In genomic region chr2:104853926-104854506, GRCh38 we compare ENCODE assay signal across 8 cellular contexts. TPM values are rescaled to one million over a fixed set of nuclear protein-coding genes. Genes with fewer than 3 reads are reported as not detected.
DNase-seq lines count a peak whose midpoint lies in the region; ATAC-seq, FAIRE-seq and TF ChIP-seq lines count a peak whose summit lies in the region.

TSS of gene POU3F3 (plus strand) at chr2:104854115. CDS start at chr2:104855511, 1,396 bp downstream.

- H3K4me3 ChIP-seq in CD8-positive, alpha-beta memory T cell (ENCODE audit: low read length), result peak within 1 kb of the TSS; percentile 37
- H3K4me3 ChIP-seq in endodermal cell (ENCODE audit: low read length) (peak within 1 kb of the TSS; percentile 77), mucosa of descending colon (no peak within 1 kb of the TSS)

- CTCF ChIA-PET in CD8-positive, alpha-beta memory T cell (lab: Charles Lee), result no interaction called here

- POLR2A ChIA-PET in CD8-positive, alpha-beta memory T cell (lab: Charles Lee), result no interaction called here

- intact Hi-C loops in mucosa of descending colon (cut with DNase I, micrococcal nuclease), result no loop called here

- H3K27me3 Mint-ChIP-seq in CD8-positive, alpha-beta memory T cell, result peaks cover 70 to 76% of the 10 kb centered on the region in 2 donors
- H3K27me3 Mint-ChIP-seq in endodermal cell (ENCODE audit: insufficient read depth), result peaks cover 84% of the 10 kb centered on the region

- H3K4me1 Mint-ChIP-seq in CD8-positive, alpha-beta memory T cell, result peaks cover 43 to 52% (median 43%) of the 10 kb centered on the region in 3 donors
- H3K4me1 Mint-ChIP-seq in endodermal cell, result peaks cover 17% of the 10 kb centered on the region

- no peak within 1 kb of the TSS for H3K27ac ChIP-seq in CD8-positive, alpha-beta memory T cell (ENCODE audit: low read depth, low read length)
- H3K27ac ChIP-seq in endodermal cell (ENCODE audit: low read depth, low read length), result peak within 1 kb of the TSS; percentile 98
- H3K27ac ChIP-seq in temporal lobe (ENCODE audit: low read depth, low read length), result peak within 1 kb of the TSS; percentile 92

- H3K27me3 ChIP-seq in CD8-positive, alpha-beta memory T cell (ENCODE audit: insufficient read depth, low read length, poor library complexity, severe bottlenecking), result peaks cover 54% of the 10 kb centered on the region
- peaks cover 88% of the 10 kb centered on the region for H3K27me3 ChIP-seq in endodermal cell (ENCODE audit: control insufficient read depth, insufficient read depth, low read length, poor library complexity, severe bottlenecking)

- H3K27ac Mint-ChIP-seq in CD8-positive, alpha-beta memory T cell, result peak within 1 kb of the TSS in 3 of 8 donors; percentile 49 to 70 (median 61)
- H3K27ac Mint-ChIP-seq in endodermal cell, result no peak within 1 kb of the TSS

- H3K4me1 ChIP-seq in CD8-positive, alpha-beta memory T cell (ENCODE audit: insufficient read depth, low read length), result peaks cover 17% of the 10 kb centered on the region
- H3K4me1 ChIP-seq in endodermal cell (ENCODE audit: control insufficient read depth, insufficient read depth, low read length) (no peaks in the 10 kb centered on the region), mucosa of descending colon (ENCODE audit: low read depth) (peaks cover 32% of the 10 kb centered on the region)

- FAIRE-seq in H54 (lab: Jason Lieb, UNC), result no peak

- H3K9ac ChIP-seq in endodermal cell (ENCODE audit: extremely low read depth, low read length, poor library complexity, severe bottlenecking), result no peak within 1 kb of the TSS

- 0% methylated on average over 9 to 42 of the region's 42 CpGs for WGBS in endodermal cell (ENCODE audit: insufficient coverage in 1 of 2, insufficient read length in 1 of 2), 2 experiments

- peaks cover 3 to 25% (median 19%) of the 10 kb centered on the region in 5 donors for H3K9me3 Mint-ChIP-seq in CD8-positive, alpha-beta memory T cell
- no peaks in the 10 kb centered on the region for H3K9me3 Mint-ChIP-seq in endodermal cell

- TF ChIP-seq CTCF in endodermal cell (conservative IDR thresholded peaks at IDR 0.05), result no peak
- no peak for TF ChIP-seq CTCF in mucosa of descending colon (IDR thresholded peaks at IDR 0.05)

- peaks cover 0 to 8% (median 0%) of the 10 kb centered on the region in 3 donors for H3K36me3 Mint-ChIP-seq in CD8-positive, alpha-beta memory T cell
- no peaks in the 10 kb centered on the region for H3K36me3 Mint-ChIP-seq in endodermal cell (ENCODE audit: low read depth)

- peak; percentile 44 for ATAC-seq in HG03175 (IDR thresholded peaks at IDR 0.05; ENCODE audit: unreplicated experiment)
- peak; percentile 68 for ATAC-seq in mucosa of descending colon

- peak within 1 kb of the TSS; percentile 74 to 93 (median 84) for H3K4me3 Mint-ChIP-seq in CD8-positive, alpha-beta memory T cell
- H3K4me3 Mint-ChIP-seq in endodermal cell, result peak within 1 kb of the TSS; percentile 68

- no peak for TF ChIP-seq POLR2A in H54 (IDR thresholded peaks at IDR 0.05; ENCODE audit: low read depth, low read length)

- DNase-seq in CD8-positive, alpha-beta memory T cell, result peak in 3 of 5 donors; percentile 16 to 48 (median 25)
- DNase-seq in SW480 (ENCODE audit: low spot score) (peak; percentile 96), endodermal cell (peak; percentile 100), mucosa of descending colon (peak; percentile 75 to 80 (median 76)), NCI-H146 (lab: John Stamatoyannopoulos, UW) (no peak), H54 (ENCODE audit: insufficient read length, low spot score) (no peak)

- H3K36me3 ChIP-seq in CD8-positive, alpha-beta memory T cell (ENCODE audit: insufficient read depth, low read length), result no peaks in the 10 kb centered on the region
- no peaks in the 10 kb centered on the region for H3K36me3 ChIP-seq in endodermal cell (ENCODE audit: control insufficient read depth, insufficient read depth, low read length)
- H3K36me3 ChIP-seq in mucosa of descending colon (ENCODE audit: low read depth), result no peaks in the 10 kb centered on the region

- H3K9me3 ChIP-seq in CD8-positive, alpha-beta memory T cell (ENCODE audit: low read length), result no peaks in the 10 kb centered on the region
- H3K9me3 ChIP-seq in endodermal cell (ENCODE audit: control insufficient read depth, low read length), result no peaks in the 10 kb centered on the region
- H3K9me3 ChIP-seq in mucosa of descending colon, result no peaks in the 10 kb centered on the region

RNA-seq across cellular contexts. Expression of gene POU3F3, which starts in this region (rescaled TPM):
- not detected for total RNA-seq in CD8-positive, alpha-beta memory T cell
- polyA plus RNA-seq in CD8-positive, alpha-beta memory T cell, result not detected
- total RNA-seq in endodermal cell, result not detected
- 39.3 TPM for polyA plus RNA-seq in endodermal cell (2013, experiment 1 of 2)
- polyA plus RNA-seq in endodermal cell (2013, experiment 2 of 2), result 35.9 TPM
- total RNA-seq in mucosa of descending colon, result 1 to 10 TPM in 1 of 3 donors, under 1 TPM in 2; 0.12 to 1.4 (median 0.14) TPM
- total RNA-seq in temporal lobe, result 230 TPM

Comparison
In these comparisons a context has a peak if more than half of its experiments do, and no peak if none do; other contexts are left out.
1. RNA of gene POU3F3 (total RNA-seq): 230 TPM in temporal lobe (single experiment); 0.12 to 1.4 TPM in mucosa of descending colon, not detected in endodermal cell and not detected in CD8-positive, alpha-beta memory T cell; every median in the first group is over 10 times any median in the second.
2. Peak in DNase-seq and H3K4me3 ChIP-seq in CD8-positive, alpha-beta memory T cell; RNA of the gene not detected or under 1 TPM.
3. DNase-seq: peak in SW480 (single experiment), endodermal cell (single experiment) and mucosa of descending colon (3 of 3); none in NCI-H146 (single experiment) and H54 (single experiment).